13 cellular contexts compared by ENCODE assay signal in the genomic region with DNA sequence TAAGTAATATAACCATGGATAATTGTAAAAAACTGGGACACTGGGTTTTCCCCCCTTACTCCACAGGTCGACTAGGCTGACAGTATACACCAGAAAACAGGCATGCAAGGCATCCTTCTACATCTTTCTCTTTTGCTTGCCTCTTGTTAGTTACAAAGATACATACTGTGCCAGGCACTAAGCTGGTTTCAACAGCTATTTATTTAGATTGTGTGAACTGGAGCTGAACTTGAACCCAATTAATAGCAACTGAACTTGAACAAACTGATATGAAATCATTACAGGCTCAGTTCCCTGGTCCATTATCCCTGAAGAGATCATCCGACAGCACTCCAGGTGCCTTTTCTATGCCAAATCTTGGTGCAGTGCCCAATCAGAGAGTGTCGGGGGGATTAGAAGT.
"Had no signal": no experiment of that assay in that cellular context is flagged by ENCODE, and none has a peak within 500 bp of the region (broad histone marks: within the 10 kb centered on the region; RNA-seq: fewer than 3 reads in every experiment).

No MANE protein-coding gene starts in this region.

- DNase-seq: activated naive CD4-positive, alpha-beta T cell treated with anti-CD3 and anti-CD28 coated beads, Interleukin-2, amount 50 U/mL, for 16 hours; dorsolateral prefrontal cortex; erythroblast; gastrocnemius medialis; heart right ventricle; left cardiac atrium; stimulated activated CD4-positive, alpha-beta T cell treated with anti-CD3 and anti-CD28 coated beads, Interleukin-4, amount 100 ng/mL, for 1 hour; stimulated activated naive CD4-positive, alpha-beta T cell treated with Interleukin-2 at 50 U/mL for 16 hours; T1000 had no signal

- H3K27me3 ChIP-seq: cardiac muscle cell, dorsolateral prefrontal cortex, gastrocnemius medialis, heart right ventricle, suprapubic skin had no signal

- H3K36me3 ChIP-seq: cardiac muscle cell, gastrocnemius medialis, heart right ventricle, suprapubic skin had no signal

- H3K9me3 ChIP-seq: gastrocnemius medialis, suprapubic skin had no signal

- ATAC-seq: activated CD4-positive, CD25-positive, alpha-beta regulatory T cell treated with anti-CD3 and anti-CD28 coated beads, Interleukin-2, amount 50 U/mL, for 24 hours; gastrocnemius medialis; left cardiac atrium had no signal

- H3K27ac ChIP-seq: cardiac muscle cell, gastrocnemius medialis, heart right ventricle, suprapubic skin had no signal

- H3K4me3 ChIP-seq: cardiac muscle cell, gastrocnemius medialis, heart right ventricle, lung, suprapubic skin had no signal
